Comparison of ENCODE assay signal across 17 cellular contexts in genomic region chr5:76870046-76870445, GRCh38. TPM values are rescaled to one million over a fixed set of nuclear protein-coding genes. Genes with fewer than 3 reads are reported as not detected.
"Had no signal": no experiment of that assay in that cellular context is flagged by ENCODE, and none has a peak within 500 bp of the region (broad histone marks: within the 10 kb centered on the region; RNA-seq: fewer than 3 reads in every experiment).

No MANE protein-coding gene starts in this region.

- H3K27ac Mint-ChIP-seq: activated CD4-positive, alpha-beta memory T cell treated with anti-CD3 and anti-CD28 coated beads, Interleukin-2, amount 10 ng/mL, durations not matched to agents 7 days and 5 days; activated naive CD8-positive, alpha-beta T cell treated with anti-CD3 and anti-CD28 coated beads, Interleukin-2, amount 10 ng/mL, durations not matched to agents 7 days and 5 days; stimulated activated naive CD8-positive, alpha-beta T cell treated with anti-CD3 and anti-CD28 coated beads, Interleukin-15, amount 100 ng/mL, for 72 hours; T-helper 2 cell treated with Interferon-gamma antibody and Interleukin-4, amounts not matched to agents 5 μg/mL and 100 μg/mL, for 36 hours had no signal

- H3K4me1 Mint-ChIP-seq: activated CD4-positive, alpha-beta memory T cell treated with anti-CD3 and anti-CD28 coated beads, Interleukin-2, amount 10 ng/mL, durations not matched to agents 7 days and 5 days; stimulated activated naive CD8-positive, alpha-beta T cell treated with anti-CD3 and anti-CD28 coated beads, Interleukin-15, amount 100 ng/mL, for 72 hours had no signal

- H3K4me3 ChIP-seq: cardiac muscle cell, gastroesophageal sphincter, ovary, thoracic aorta had no signal

- H3K4me3 Mint-ChIP-seq: activated CD4-positive, alpha-beta memory T cell treated with anti-CD3 and anti-CD28 coated beads, Interleukin-2, amount 10 ng/mL, durations not matched to agents 7 days and 5 days; activated naive CD8-positive, alpha-beta T cell treated with anti-CD3 and anti-CD28 coated beads, Interleukin-2, amount 10 ng/mL, durations not matched to agents 7 days and 5 days; neural crest cell; stimulated activated naive CD8-positive, alpha-beta T cell treated with anti-CD3 and anti-CD28 coated beads, Interleukin-15, amount 100 ng/mL, for 72 hours; T-helper 2 cell treated with Interferon-gamma antibody and Interleukin-4, amounts not matched to agents 5 μg/mL and 100 μg/mL, for 36 hours had no signal

- H3K27me3 ChIP-seq: cardiac muscle cell, gastroesophageal sphincter, ovary had no signal

- H3K36me3 Mint-ChIP-seq: activated naive CD8-positive, alpha-beta T cell treated with anti-CD3 and anti-CD28 coated beads, Interleukin-2, amount 10 ng/mL, durations not matched to agents 7 days and 5 days had no signal

- H3K27ac ChIP-seq: cardiac muscle cell, gastroesophageal sphincter, ovary, thoracic aorta had no signal

- H3K27me3 Mint-ChIP-seq: activated CD4-positive, alpha-beta memory T cell treated with anti-CD3 and anti-CD28 coated beads, Interleukin-2, amount 10 ng/mL, durations not matched to agents 7 days and 5 days; activated naive CD8-positive, alpha-beta T cell treated with anti-CD3 and anti-CD28 coated beads, Interleukin-2, amount 10 ng/mL, durations not matched to agents 7 days and 5 days; stimulated activated naive CD8-positive, alpha-beta T cell treated with anti-CD3 and anti-CD28 coated beads, Interleukin-15, amount 100 ng/mL, for 72 hours had no signal

- H3K36me3 ChIP-seq: cardiac muscle cell, gastroesophageal sphincter, ovary, thoracic aorta had no signal

- ATAC-seq: gastroesophageal sphincter; stimulated activated naive CD8-positive, alpha-beta T cell treated with anti-CD3 and anti-CD28 coated beads, Interleukin-15, amount 100 ng/mL, for 72 hours had no signal

- H3K9me3 Mint-ChIP-seq: activated CD4-positive, alpha-beta memory T cell treated with anti-CD3 and anti-CD28 coated beads, Interleukin-2, amount 10 ng/mL, durations not matched to agents 7 days and 5 days; activated naive CD8-positive, alpha-beta T cell treated with anti-CD3 and anti-CD28 coated beads, Interleukin-2, amount 10 ng/mL, durations not matched to agents 7 days and 5 days; neural crest cell; stimulated activated naive CD8-positive, alpha-beta T cell treated with anti-CD3 and anti-CD28 coated beads, Interleukin-15, amount 100 ng/mL, for 72 hours; T-helper 2 cell treated with Interferon-gamma antibody and Interleukin-4, amounts not matched to agents 5 μg/mL and 100 μg/mL, for 36 hours had no signal

- DNase-seq: activated CD4-positive, alpha-beta memory T cell treated with anti-CD3 and anti-CD28 coated beads, Interleukin-2, amount 10 ng/mL, durations not matched to agents 7 days and 5 days; activated gamma-delta T cell; activated naive CD8-positive, alpha-beta T cell treated with anti-CD3 and anti-CD28 coated beads, Interleukin-2, amount 10 ng/mL, durations not matched to agents 7 days and 5 days; activated T-cell treated with anti-CD3 and anti-CD28 coated beads, Interleukin-2, amount 50 U/mL, for 48 hours; aorta; effector CD4-positive, alpha-beta T cell; kidney glomerular epithelial cell; ovary; stimulated activated CD4-positive, alpha-beta T cell treated with anti-CD3 and anti-CD28 coated beads, Interleukin-4, amount 100 ng/mL, for 4 hours; stimulated activated naive CD8-positive, alpha-beta T cell treated with anti-CD3 and anti-CD28 coated beads, Interleukin-15, amount 100 ng/mL, for 72 hours had no signal

- H3K4me1 ChIP-seq: gastroesophageal sphincter had no signal

- H3K9me3 ChIP-seq: gastroesophageal sphincter, ovary, thoracic aorta had no signal

RNA-seq across cellular contexts. Expression of gene S100Z, which starts 20.2 kb away (rescaled TPM):
- total RNA-seq: gastroesophageal sphincter, neural crest cell, skeletal muscle tissue, thoracic aorta had no signal
- polyA plus RNA-seq: aorta, urinary bladder had no signal

RNA-seq across cellular contexts. Expression of gene F2RL1, which starts 51.2 kb away (rescaled TPM):
- total RNA-seq: cardiac muscle cell had no signal
